15 cellular contexts compared by ENCODE assay signal in genomic region chr12:124170756-124171155, GRCh38.
"Had no signal": no experiment of that assay in that cellular context is flagged by ENCODE, and none has a peak within 500 bp of the region (broad histone marks: within the 10 kb centered on the region; RNA-seq: fewer than 3 reads in every experiment).

No MANE protein-coding gene starts in this region.

- H3K27ac Mint-ChIP-seq: activated B cell treated with CpG ODN at 0.5 μM for 24 hours; activated CD4-positive, alpha-beta T cell treated with anti-CD3 and anti-CD28 coated beads, Interleukin-2, amount 10 ng/mL, durations not matched to agents 24 days and 14 days; activated naive CD4-positive, alpha-beta T cell treated with anti-CD3 and anti-CD28 coated beads for 36 hours; activated T-helper 17 cell treated with anti-CD3 and anti-CD28 coated beads, Interleukin-2, amount 50 U/mL, for 72 hours; naive B cell; stimulated activated memory B cell treated with anti-CD40 and anti-IgM and Interleukin-4, amounts not matched to agents 10 μg/mL and 1 μg/mL and 100 μg/mL, for 72 hours had no signal

- DNase-seq: activated B cell treated with CpG ODN at 0.5 μM for 24 hours; activated CD4-positive, alpha-beta T cell treated with anti-CD3 and anti-CD28 coated beads, Interleukin-2, amount 10 ng/mL, durations not matched to agents 24 days and 14 days; activated CD8-positive, alpha-beta memory T cell treated with anti-CD3 and anti-CD28 coated beads for 24 hours; activated naive CD4-positive, alpha-beta T cell treated with anti-CD3 and anti-CD28 coated beads for 36 hours; glutamatergic neuron; hypothalamus; kidney glomerular epithelial cell; lower lobe of right lung; naive B cell; stimulated activated CD4-positive, alpha-beta T cell treated with anti-CD3 and anti-CD28 coated beads, Interleukin-2, amount 100 ng/mL, for 48 hours; T-helper 2 cell had no signal

- H3K4me1 Mint-ChIP-seq: activated B cell treated with CpG ODN at 0.5 μM for 24 hours; activated CD4-positive, alpha-beta T cell treated with anti-CD3 and anti-CD28 coated beads, Interleukin-2, amount 10 ng/mL, durations not matched to agents 24 days and 14 days; activated T-helper 17 cell treated with anti-CD3 and anti-CD28 coated beads, Interleukin-2, amount 50 U/mL, for 72 hours; naive B cell; stimulated activated memory B cell treated with anti-CD40 and anti-IgM and Interleukin-4, amounts not matched to agents 10 μg/mL and 1 μg/mL and 100 μg/mL, for 72 hours had no signal

- H3K36me3 Mint-ChIP-seq: naive B cell; stimulated activated memory B cell treated with anti-CD40 and anti-IgM and Interleukin-4, amounts not matched to agents 10 μg/mL and 1 μg/mL and 100 μg/mL, for 72 hours had no signal

- FAIRE-seq: colon had no signal

- ATAC-seq: activated T-helper 17 cell treated with anti-CD3 and anti-CD28 coated beads, Interleukin-2, amount 50 U/mL, for 72 hours; esophagus mucosa had no signal

- H3K4me3 Mint-ChIP-seq: activated B cell treated with CpG ODN at 0.5 μM for 24 hours; activated CD4-positive, alpha-beta T cell treated with anti-CD3 and anti-CD28 coated beads, Interleukin-2, amount 10 ng/mL, durations not matched to agents 24 days and 14 days; activated naive CD4-positive, alpha-beta T cell treated with anti-CD3 and anti-CD28 coated beads for 36 hours; activated T-helper 17 cell treated with anti-CD3 and anti-CD28 coated beads, Interleukin-2, amount 50 U/mL, for 72 hours; naive B cell; stimulated activated memory B cell treated with anti-CD40 and anti-IgM and Interleukin-4, amounts not matched to agents 10 μg/mL and 1 μg/mL and 100 μg/mL, for 72 hours had no signal

- H3K9me3 Mint-ChIP-seq: activated CD4-positive, alpha-beta T cell treated with anti-CD3 and anti-CD28 coated beads, Interleukin-2, amount 10 ng/mL, durations not matched to agents 24 days and 14 days; activated naive CD4-positive, alpha-beta T cell treated with anti-CD3 and anti-CD28 coated beads for 36 hours; activated T-helper 17 cell treated with anti-CD3 and anti-CD28 coated beads, Interleukin-2, amount 50 U/mL, for 72 hours; stimulated activated memory B cell treated with anti-CD40 and anti-IgM and Interleukin-4, amounts not matched to agents 10 μg/mL and 1 μg/mL and 100 μg/mL, for 72 hours had no signal
